ENCODE assay signal across 7 cellular contexts in genomic region chr16:75491876-75492275, GRCh38. TPM values are rescaled to one million over a fixed set of nuclear protein-coding genes. Genes with fewer than 3 reads are reported as not detected.
DNase-seq lines count a peak whose midpoint lies in the region; ATAC-seq, FAIRE-seq and TF ChIP-seq lines count a peak whose summit lies in the region.
"Had no signal": no experiment of that assay in that cellular context is flagged by ENCODE, and none has a peak within 500 bp of the region (broad histone marks: within the 10 kb centered on the region; RNA-seq: fewer than 3 reads in every experiment).

No MANE protein-coding gene starts in this region.

- no peak overlapping the region for H3K9ac ChIP-seq in OCI-LY1 (ENCODE audit: low read length)
- no peak overlapping the region for H3K9ac ChIP-seq in smooth muscle cell (ENCODE audit: low read depth)
- no peak overlapping the region for H3K9ac ChIP-seq in kidney (ENCODE audit: low read length in 2 of 2)

- H2AFZ ChIP-seq in OCI-LY1 (ENCODE audit: low read length), result no peak overlapping the region
- no peak overlapping the region for H2AFZ ChIP-seq in smooth muscle cell (ENCODE audit: low read depth)

- H3K4me3 ChIP-seq in OCI-LY1 (ENCODE audit: low read depth, low read length, poor library complexity, severe bottlenecking) (no peak overlapping the region), smooth muscle cell (no peak overlapping the region), kidney (ENCODE audit: low read length in 2 of 2) (no peak overlapping the region)
- H3K4me3 ChIP-seq: body of pancreas had no signal

- H3K9me3 ChIP-seq in OCI-LY1 (ENCODE audit: low read length) (no peaks in the 10 kb centered on the region), smooth muscle cell (replicated peaks; ENCODE audit: low read depth) (no peaks in the 10 kb centered on the region), kidney (ENCODE audit: control insufficient read depth in 1 of 2, low read length in 2 of 2) (no peaks in the 10 kb centered on the region)
- H3K9me3 ChIP-seq: body of pancreas had no signal

- peak; percentile 32 for ATAC-seq in GM18868 (IDR thresholded peaks at IDR 0.05; ENCODE audit: unreplicated experiment)
- no peak for ATAC-seq in GM18502 (IDR thresholded peaks at IDR 0.05; ENCODE audit: poor library complexity, unreplicated experiment)
- ATAC-seq: body of pancreas had no signal

- H3K4me1 ChIP-seq in OCI-LY1 (ENCODE audit: insufficient read depth, low read length, severe bottlenecking), result peaks cover 6% of the 10 kb centered on the region
- peaks cover 5% of the 10 kb centered on the region for H3K4me1 ChIP-seq in smooth muscle cell (ENCODE audit: low read depth)
- peaks cover 0 to 8% of the 10 kb centered on the region in 2 donors for H3K4me1 ChIP-seq in kidney (ENCODE audit: control insufficient read depth in 1 of 2, insufficient read depth in 1 of 2, low read depth in 1 of 2, low read length in 2 of 2)

- no peaks in the 10 kb centered on the region for H3K27me3 ChIP-seq in OCI-LY1 (ENCODE audit: insufficient read depth, low read length)
- H3K27me3 ChIP-seq in smooth muscle cell (ENCODE audit: low read depth), result peaks cover 4% of the 10 kb centered on the region

- H4K20me1 ChIP-seq in OCI-LY1 (ENCODE audit: insufficient read depth, low read length) (no peaks in the 10 kb centered on the region), smooth muscle cell (ENCODE audit: low read depth) (no peaks in the 10 kb centered on the region)

- FAIRE-seq in kidney (lab: Jason Lieb, UNC), result no peak

- peak; percentile 43 for TF ChIP-seq CTCF in OCI-LY1 (IDR thresholded peaks at IDR 0.05; ENCODE audit: low read length)
- no peak for TF ChIP-seq CTCF in smooth muscle cell (IDR thresholded peaks at IDR 0.05; ENCODE audit: borderline replicate concordance, insufficient read depth, poor library complexity, severe bottlenecking)
- TF ChIP-seq CTCF in kidney (IDR thresholded peaks at IDR 0.05; ENCODE audit: borderline replicate concordance, extremely low read depth, insufficient read depth), result no peak

- H3K4me2 ChIP-seq in OCI-LY1 (ENCODE audit: low read length) (no peak overlapping the region), smooth muscle cell (no peak overlapping the region)

- H3K9me2 ChIP-seq in OCI-LY1 (ENCODE audit: low read depth, low read length), result no peaks in the 10 kb centered on the region

- intact Hi-C loops in kidney (cut with DNase I), result no loop called here

- H3K79me2 ChIP-seq in OCI-LY1 (ENCODE audit: insufficient read depth, low read length) (no peaks in the 10 kb centered on the region), smooth muscle cell (ENCODE audit: low read depth) (no peaks in the 10 kb centered on the region)

- H3K36me3 ChIP-seq in OCI-LY1 (ENCODE audit: insufficient read depth, low read length) (no peaks in the 10 kb centered on the region), smooth muscle cell (ENCODE audit: low read depth) (no peaks in the 10 kb centered on the region), kidney (ENCODE audit: control insufficient read depth in 1 of 2, insufficient read depth in 2 of 2, low read length in 2 of 2) (no peaks in the 10 kb centered on the region)

- DNase-seq in medulla oblongata (ENCODE audit: extremely low spot score) (peak; percentile 85), smooth muscle cell (lab: John Stamatoyannopoulos, UW; ENCODE audit: unreplicated experiment) (no peak), kidney (no peak)

- no peak overlapping the region for H3K27ac ChIP-seq in OCI-LY1 (ENCODE audit: low read depth, low read length, poor library complexity, severe bottlenecking)
- no peak overlapping the region for H3K27ac ChIP-seq in smooth muscle cell (ENCODE audit: low read depth)
- H3K27ac ChIP-seq in kidney (ENCODE audit: low read depth in 2 of 2, low read length in 2 of 2), result no peak overlapping the region
- H3K27ac ChIP-seq: body of pancreas had no signal

- no peaks in the 10 kb centered on the region for H3F3A ChIP-seq in OCI-LY1 (ENCODE audit: insufficient read depth, low read length)
- no peaks in the 10 kb centered on the region for H3F3A ChIP-seq in smooth muscle cell (ENCODE audit: low read depth)

- WGBS in smooth muscle cell (ENCODE audit: low lambda C conversion rate), result 94% methylated on average over 1 of the region's 1 CpG

RNA-seq across cellular contexts. Expression of gene CHST6, which starts 3.4 kb away (rescaled TPM):
- total RNA-seq in smooth muscle cell, result 2.0 and 8.3 TPM in 2 replicates
- 1.6 and 2.6 TPM in 2 replicates for polyA plus RNA-seq in smooth muscle cell
- 0.79 TPM for total RNA-seq in kidney
- polyA plus RNA-seq in kidney (ENCODE audit: insufficient read depth, low read depth, low replicate concordance), result 0.04 TPM

RNA-seq across cellular contexts. Expression of gene TMEM170A, which starts 27.4 kb away (rescaled TPM):
- total RNA-seq in smooth muscle cell, result 12.9 and 25.4 TPM in 2 replicates
- polyA plus RNA-seq in smooth muscle cell, result 10.0 and 17.9 TPM in 2 replicates
- total RNA-seq in kidney, result 22.8 TPM
- 10.2 TPM for polyA plus RNA-seq in kidney (ENCODE audit: insufficient read depth, low read depth, low replicate concordance)

RNA-seq across cellular contexts. Expression of gene CHST5, which starts 44.0 kb away (rescaled TPM):
- total RNA-seq in smooth muscle cell, result not detected in 2 replicates
- polyA plus RNA-seq in smooth muscle cell, result 0.35 TPM in 1 of 2 replicates, not detected in the other
- total RNA-seq in kidney, result 0.13 TPM
- 0.28 TPM for polyA plus RNA-seq in kidney (ENCODE audit: insufficient read depth, low read depth, low replicate concordance)
- total RNA-seq: body of pancreas had no signal

RNA-seq across cellular contexts. Expression of gene CFDP1, which starts 58.6 kb away (rescaled TPM):
- total RNA-seq in smooth muscle cell, result 59.0 and 87.3 TPM in 2 replicates
- 81.5 and 91.0 TPM in 2 replicates for polyA plus RNA-seq in smooth muscle cell
- total RNA-seq in kidney, result 53.5 TPM
- 148 TPM for polyA plus RNA-seq in kidney (ENCODE audit: insufficient read depth, low read depth, low replicate concordance)
